25 cellular contexts compared by ENCODE assay signal in genomic region chr6:104692008-104692407, GRCh38.
"Had no signal": no experiment of that assay in that cellular context is flagged by ENCODE, and none has a peak within 500 bp of the region (broad histone marks: within the 10 kb centered on the region; RNA-seq: fewer than 3 reads in every experiment).

No MANE protein-coding gene starts in this region.

- H3K4me3 ChIP-seq: colonic mucosa, esophagus squamous epithelium, gastrocnemius medialis, heart right ventricle, left lung, lower lobe of right lung, mucosa of descending colon had no signal

- H3K36me3 ChIP-seq: colonic mucosa, esophagus squamous epithelium, gastrocnemius medialis, heart right ventricle, left lung, lower lobe of right lung had no signal

- DNase-seq: colonic mucosa; cortex of kidney; effector CD8-positive, alpha-beta T cell; effector memory CD8-positive, alpha-beta T cell; endodermal cell; erythroblast; esophagus squamous epithelium; foreskin fibroblast; foreskin melanocyte; gastrocnemius medialis; glutamatergic neuron; head of caudate nucleus; heart right ventricle; hippocampal formation; left cardiac atrium; left lung; left ventricle myocardium superior; lower lobe of right lung; mesenchymal stem cell; mucosa of descending colon had no signal

- H3K9me3 ChIP-seq: colonic mucosa, esophagus squamous epithelium, gastrocnemius medialis, lower lobe of right lung, mucosa of descending colon had no signal

- FAIRE-seq: endometrium, islet of Langerhans, keratinocyte had no signal

- H3K27me3 ChIP-seq: colonic mucosa, esophagus squamous epithelium, gastrocnemius medialis, heart right ventricle, left lung had no signal

- H3K27ac ChIP-seq: colonic mucosa, epithelial cell of prostate, esophagus squamous epithelium, gastrocnemius medialis, heart right ventricle, left lung, lower lobe of right lung had no signal

- ATAC-seq: effector memory CD8-positive, alpha-beta T cell; esophagus mucosa; gastrocnemius medialis; heart right ventricle; left cardiac atrium; left lung; left ventricle myocardium superior; lower lobe of right lung; mucosa of descending colon had no signal

- H3K4me1 ChIP-seq: colonic mucosa, esophagus squamous epithelium, gastrocnemius medialis, heart right ventricle, left lung, lower lobe of right lung had no signal
